ENCODE assay signal across 19 cellular contexts in the genomic region with DNA sequence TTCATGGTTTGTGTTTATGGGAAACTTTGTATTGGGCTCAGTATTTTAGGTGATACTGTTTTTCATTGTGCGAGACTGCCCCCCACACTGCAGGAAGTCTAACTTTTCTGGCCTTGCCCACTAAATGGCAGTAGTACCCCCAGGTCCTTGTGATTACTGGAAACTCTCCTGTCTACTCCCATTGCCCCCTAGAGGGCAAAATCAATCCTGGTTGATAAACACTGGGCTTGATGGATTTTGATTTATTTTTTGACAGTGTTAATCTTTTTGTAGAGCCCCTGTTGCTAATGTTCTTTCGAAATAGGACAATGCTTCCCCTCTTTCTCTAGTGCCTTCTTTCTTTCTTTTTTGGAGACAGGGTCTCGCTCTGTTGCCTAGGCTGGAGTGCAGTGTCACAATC. TPM values are rescaled to one million over a fixed set of nuclear protein-coding genes. Genes with fewer than 3 reads are reported as not detected.
DNase-seq lines count a peak whose midpoint lies in the region; ATAC-seq, FAIRE-seq and TF ChIP-seq lines count a peak whose summit lies in the region.
"Had no signal": no experiment of that assay in that cellular context is flagged by ENCODE, and none has a peak within 500 bp of the region (broad histone marks: within the 10 kb centered on the region; RNA-seq: fewer than 3 reads in every experiment).

No MANE protein-coding gene starts in this region.

- peaks cover 36% of the 10 kb centered on the region for H3K36me3 Mint-ChIP-seq in effector memory CD8-positive, alpha-beta T cell (ENCODE audit: insufficient read depth)
- peaks cover 14% of the 10 kb centered on the region for H3K36me3 Mint-ChIP-seq in type B pancreatic cell

- FAIRE-seq in RCC 7860 (lab: Jason Lieb, UNC), result no peak
- FAIRE-seq: urothelium cell line had no signal

- ATAC-seq in left ventricle myocardium superior (no peak), upper lobe of left lung (ENCODE audit: low FRiP score in 2 of 2) (no peak), HG02852 (IDR thresholded peaks at IDR 0.05; ENCODE audit: unreplicated experiment) (no peak)
- no peak for ATAC-seq in effector memory CD8-positive, alpha-beta T cell (replicated peaks)
- ATAC-seq: activated CD4-positive, CD25-positive, alpha-beta regulatory T cell treated with anti-CD3 and anti-CD28 coated beads, Interleukin-2, amount 50 U/mL, for 24 hours had no signal

- H2AFZ ChIP-seq in Loucy (ENCODE audit: low read length), result no peak overlapping the region

- no peak for DNase-seq in left ventricle myocardium inferior
- DNase-seq in left ventricle myocardium superior, result no peak
- DNase-seq in effector memory CD8-positive, alpha-beta T cell, result no peak
- DNase-seq in type B pancreatic cell (ENCODE audit: extremely low spot score, unreplicated experiment), result no peak
- no peak for DNase-seq in upper lobe of left lung
- DNase-seq in RCC 7860 (ENCODE audit: low spot score), result no peak
- DNase-seq: activated gamma-delta T cell treated with Interleukin-2 at 50 U/mL for 16 hours, aorta, head of caudate nucleus, immature natural killer cell, NCI-H1417 treated with DMSO at 0.1 percent for 48 hours, NCI-H446, nephron progenitor cell, T-helper 9 cell had no signal

- H3K4me1 Mint-ChIP-seq in effector memory CD8-positive, alpha-beta T cell (ENCODE audit: low read depth in 2 of 2), result peaks cover 37 to 60% of the 10 kb centered on the region in 2 donors
- H3K4me1 Mint-ChIP-seq in type B pancreatic cell (ENCODE audit: unreplicated experiment), result peaks cover 26% of the 10 kb centered on the region

- no peaks in the 10 kb centered on the region for H3K9me3 ChIP-seq in left ventricle myocardium inferior (replicated peaks)
- H3K9me3 ChIP-seq in Loucy (ENCODE audit: insufficient read depth, low read depth, low read length), result no peaks in the 10 kb centered on the region
- no peaks in the 10 kb centered on the region for H3K9me3 ChIP-seq in upper lobe of left lung

- H3K4me1 ChIP-seq in left ventricle myocardium inferior (peaks cover 34% of the 10 kb centered on the region), Loucy (ENCODE audit: insufficient read depth, low read length, poor library complexity, severe bottlenecking) (peaks cover 41% of the 10 kb centered on the region), upper lobe of left lung (peaks cover 12 to 32% (median 26%) of the 10 kb centered on the region in 4 donors)

- no peak overlapping the region for H3K4me3 ChIP-seq in left ventricle myocardium inferior
- H3K4me3 ChIP-seq in Loucy (ENCODE audit: low read length, poor library complexity, severe bottlenecking), result no peak overlapping the region
- H3K4me3 ChIP-seq in upper lobe of left lung, result no peak overlapping the region

- H3K27me3 Mint-ChIP-seq in effector memory CD8-positive, alpha-beta T cell, result no peaks in the 10 kb centered on the region
- H3K27me3 Mint-ChIP-seq in type B pancreatic cell, result no peaks in the 10 kb centered on the region
- H3K27me3 Mint-ChIP-seq: stimulated activated naive CD8-positive, alpha-beta T cell treated with anti-CD3 and anti-CD28 coated beads, Interleukin-15, Interleukin-2, amounts not matched to agents 100 ng/mL and 50 ng/mL, for 24 hours had no signal

- H3K79me2 ChIP-seq in Loucy (ENCODE audit: insufficient read depth, low read length), result peaks cover 89% of the 10 kb centered on the region

- H3K27ac Mint-ChIP-seq in effector memory CD8-positive, alpha-beta T cell, result peak overlapping the region; percentile 56 to 74
- H3K27ac Mint-ChIP-seq in type B pancreatic cell, result no peak overlapping the region
- H3K27ac Mint-ChIP-seq: nephron progenitor cell; stimulated activated naive CD8-positive, alpha-beta T cell treated with anti-CD3 and anti-CD28 coated beads, Interleukin-15, Interleukin-2, amounts not matched to agents 100 ng/mL and 50 ng/mL, for 24 hours had no signal

- TF ChIP-seq CTCF in left ventricle myocardium inferior (IDR thresholded peaks at IDR 0.05; ENCODE audit: borderline replicate concordance), result peak; percentile 12
- TF ChIP-seq CTCF in Loucy (conservative IDR thresholded peaks at IDR 0.05; ENCODE audit: low read length), result peak; percentile 66
- TF ChIP-seq CTCF in type B pancreatic cell (conservative IDR thresholded peaks at IDR 0.05), result peak; percentile 42
- TF ChIP-seq CTCF in upper lobe of left lung (IDR thresholded peaks at IDR 0.05), result no peak

- H3K36me3 ChIP-seq in left ventricle myocardium inferior (peaks cover 20% of the 10 kb centered on the region), Loucy (ENCODE audit: insufficient read depth, low read length) (peaks cover 21% of the 10 kb centered on the region; the same call in 1 of the 2 replicates), upper lobe of left lung (peaks cover 0 to 4% (median 2%) of the 10 kb centered on the region in 4 donors)

- no peaks in the 10 kb centered on the region for H3K9me2 ChIP-seq in Loucy (replicated peaks; ENCODE audit: low read depth, low read length)

- no peak overlapping the region for H3K9ac ChIP-seq in Loucy (ENCODE audit: low read depth, low read length, poor library complexity, severe bottlenecking)

- H3K4me2 ChIP-seq in Loucy (ENCODE audit: low read depth, low read length, poor library complexity, severe bottlenecking), result no peak overlapping the region

- 0 out of 2 replicates have a peak, but pooled peaks cover 5% of the 10 kb centered on the region for H3F3A ChIP-seq in Loucy (ENCODE audit: low read depth)

- H3K27me3 ChIP-seq in left ventricle myocardium inferior (ENCODE audit: low read depth) (no peaks in the 10 kb centered on the region), Loucy (ENCODE audit: insufficient read depth, low read length, poor library complexity, severe bottlenecking) (no peaks in the 10 kb centered on the region), upper lobe of left lung (no peaks in the 10 kb centered on the region)

- peaks cover 34% of the 10 kb centered on the region for H4K20me1 ChIP-seq in Loucy (ENCODE audit: insufficient read depth, low read length, poor library complexity, severe bottlenecking)

- H3K4me3 Mint-ChIP-seq in effector memory CD8-positive, alpha-beta T cell, result no peak overlapping the region
- H3K4me3 Mint-ChIP-seq in type B pancreatic cell, result no peak overlapping the region
- H3K4me3 Mint-ChIP-seq: immature natural killer cell; nephron progenitor cell; stimulated activated naive CD8-positive, alpha-beta T cell treated with anti-CD3 and anti-CD28 coated beads, Interleukin-15, Interleukin-2, amounts not matched to agents 100 ng/mL and 50 ng/mL, for 24 hours had no signal

- 95% methylated on average over 3 of the region's 3 CpGs for WGBS in upper lobe of left lung, 2 donors

- TF ChIP-seq EP300 in upper lobe of left lung (IDR thresholded peaks at IDR 0.05), result no peak

- H3K27ac ChIP-seq in left ventricle myocardium inferior (replicated peaks), result no peak overlapping the region
- H3K27ac ChIP-seq in upper lobe of left lung, result no peak overlapping the region

- intact Hi-C loops in left ventricle myocardium inferior (cut with micrococcal nuclease) (no loop called here), left ventricle myocardium superior (cut with micrococcal nuclease) (no loop called here)

- H3K9me3 Mint-ChIP-seq in effector memory CD8-positive, alpha-beta T cell, result no peaks in the 10 kb centered on the region
- no peaks in the 10 kb centered on the region for H3K9me3 Mint-ChIP-seq in type B pancreatic cell
- H3K9me3 Mint-ChIP-seq: immature natural killer cell; nephron progenitor cell; stimulated activated naive CD8-positive, alpha-beta T cell treated with anti-CD3 and anti-CD28 coated beads, Interleukin-15, Interleukin-2, amounts not matched to agents 100 ng/mL and 50 ng/mL, for 24 hours had no signal

- TF ChIP-seq POLR2A in upper lobe of left lung (IDR thresholded peaks at IDR 0.05), result no peak

RNA-seq across cellular contexts. Expression of a gene that starts 15.5 kb away (rescaled TPM):
- total RNA-seq in left ventricle myocardium inferior (47.8 TPM), left ventricle myocardium superior (53.4 TPM), type B pancreatic cell (ENCODE audit: low replicate concordance) (87.1 and 132 TPM in 2 replicates), upper lobe of left lung (100 to 1,000 TPM in 2 of 6 donors, 10 to 100 TPM in 4; 57.1 to 120 (median 93.3) TPM)

RNA-seq across cellular contexts. Expression of a gene that starts 37.5 kb away (rescaled TPM):
- 3.6 TPM for total RNA-seq in left ventricle myocardium inferior
- 2.4 TPM for total RNA-seq in left ventricle myocardium superior
- not detected in 2 replicates for total RNA-seq in type B pancreatic cell (ENCODE audit: low replicate concordance)
- 10 to 100 TPM in 4 of 6 donors, 1 to 10 TPM in 2; 7.0 to 74.0 (median 17.7) TPM for total RNA-seq in upper lobe of left lung

RNA-seq across cellular contexts. Expression of a gene that starts 48.9 kb away (rescaled TPM):
- total RNA-seq in left ventricle myocardium inferior (0.11 TPM), left ventricle myocardium superior (not detected), type B pancreatic cell (ENCODE audit: low replicate concordance) (0.17 TPM in 1 of 2 replicates, not detected in the other), upper lobe of left lung (1 to 10 TPM in 1 of 6 donors, under 1 TPM in 3, not detected in 2; 0.46 to 2.1 (median 0.65) TPM)

Comparison
In these comparisons a context has a peak if more than half of its experiments do, and no peak if none do; other contexts are left out.
1. CTCF ChIP-seq: peak in left ventricle myocardium inferior (single experiment), Loucy (single experiment) and type B pancreatic cell (single experiment); none in upper lobe of left lung (0 of 6).